ENCODE assay signal across 8 cellular contexts in genomic region chr7:19116121-19117080, GRCh38. TPM values are rescaled to one million over a fixed set of nuclear protein-coding genes. Genes with fewer than 3 reads are reported as not detected.
DNase-seq lines count a peak whose midpoint lies in the region; ATAC-seq and TF ChIP-seq lines count a peak whose summit lies in the region.

No MANE protein-coding gene starts in this region.

- H3K4me1 ChIP-seq in gastrocnemius medialis, result peaks cover 0 to 15% of the 10 kb centered on the region in 2 donors

- H3K9me3 Mint-ChIP-seq in activated B cell treated with CpG ODN at 0.5 μM for 24 hours, result no peaks in the 10 kb centered on the region

- H3K27me3 ChIP-seq in gastrocnemius medialis, result peaks cover 75 to 93% (median 90%) of the 10 kb centered on the region in 3 donors

- H3K36me3 ChIP-seq in gastrocnemius medialis, result no peaks in the 10 kb centered on the region

- H3K27me3 Mint-ChIP-seq in activated B cell treated with CpG ODN at 0.5 μM for 24 hours, result peaks cover 55% of the 10 kb centered on the region

- H3K4me3 ChIP-seq in gastrocnemius medialis, result peak overlapping the region; percentile 37 to 65 (median 47)

- H3K27ac Mint-ChIP-seq in activated B cell treated with CpG ODN at 0.5 μM for 24 hours, result no peak overlapping the region

- no peak for TF ChIP-seq POLR2A in gastrocnemius medialis (IDR thresholded peaks at IDR 0.05)

- peaks cover 16% of the 10 kb centered on the region for H3K4me1 Mint-ChIP-seq in activated B cell treated with CpG ODN at 0.5 μM for 24 hours

- no peaks in the 10 kb centered on the region for H3K9me3 ChIP-seq in gastrocnemius medialis

- H3K27ac ChIP-seq in gastrocnemius medialis, result no peak overlapping the region

- intact Hi-C loops in activated B cell treated with CpG ODN at 0.5 μM for 24 hours (cut with micrococcal nuclease) (loop anchor here (1.0 to 10.0 kb wide), 3 partner anchors 9 to 1671 kb away; partner anchors contain the start of gene SP8), left cardiac atrium (cut with DNase I) (no loop called here), gastrocnemius medialis (cut with DNase I; ENCODE audit: low total_unique reads) (loop anchor here (5.0 kb wide), 1 partner anchor 506 kb away; no protein-coding TSS in a partner anchor)

- in situ Hi-C loops in gastrocnemius medialis (cut with MboI; ENCODE audit: low sequenced_read_pairs in 4 of 4), result no loop called here

- CTCF ChIA-PET in activated B cell treated with CpG ODN at 0.5 μM for 24 hours (lab: Charles Lee), result no interaction called here

- DNase-seq in HS-27A (ENCODE audit: low read depth) (peak; percentile 45), activated B cell treated with CpG ODN at 0.5 μM for 24 hours (no peak), left cardiac atrium (peak; percentile 32), gastrocnemius medialis (no peak), GOT3 (lab: John Stamatoyannopoulos, UW) (no peak), globus pallidus (ENCODE audit: low spot score) (no peak)

- H3K4me3 Mint-ChIP-seq in activated B cell treated with CpG ODN at 0.5 μM for 24 hours, result peak overlapping the region; percentile 67

- no peaks in the 10 kb centered on the region for H3K36me3 Mint-ChIP-seq in activated B cell treated with CpG ODN at 0.5 μM for 24 hours (ENCODE audit: low read depth)

- POLR2A ChIA-PET in activated B cell treated with CpG ODN at 0.5 μM for 24 hours (lab: Charles Lee), result no interaction called here

- ATAC-seq in GM18498 (IDR thresholded peaks at IDR 0.05; ENCODE audit: unreplicated experiment), result peak; percentile 40
- ATAC-seq in activated B cell treated with CpG ODN at 0.5 μM for 24 hours (ENCODE audit: low read depth), result no peak
- peak in 1 of 2 donors; percentile 20 for ATAC-seq in left cardiac atrium
- peak in 1 of 2 donors; percentile 43 for ATAC-seq in gastrocnemius medialis
- no peak for ATAC-seq in HG03280 (IDR thresholded peaks at IDR 0.05; ENCODE audit: unreplicated experiment)

- TF ChIP-seq CTCF in activated B cell treated with CpG ODN at 0.5 μM for 24 hours (IDR thresholded peaks at IDR 0.05), result no peak
- no peak for TF ChIP-seq CTCF in gastrocnemius medialis (IDR thresholded peaks at IDR 0.05 in 4 of 5, conservative IDR thresholded peaks at IDR 0.05 in 1 of 5)

RNA-seq across cellular contexts. Expression of gene TWIST1, which starts 1.0 kb away (rescaled TPM):
- total RNA-seq in activated B cell treated with CpG ODN at 0.5 μM for 24 hours, result not detected in 2 replicates
- total RNA-seq in left cardiac atrium, result 1 to 10 TPM; 3.2 to 5.4 TPM
- 1 to 10 TPM in 1 of 4 donors, not detected in 3; 1.9 TPM for total RNA-seq in gastrocnemius medialis

RNA-seq across cellular contexts. Expression of gene FERD3L, which starts 28.8 kb away (rescaled TPM):
- not detected in 2 replicates for total RNA-seq in activated B cell treated with CpG ODN at 0.5 μM for 24 hours
- total RNA-seq in left cardiac atrium, result not detected
- total RNA-seq in gastrocnemius medialis, result not detected

Comparison
In these comparisons a context has a peak if more than half of its experiments do, and no peak if none do; other contexts are left out.
1. DNase-seq: peak in HS-27A (single experiment) and left cardiac atrium (single experiment); none in activated B cell treated with CpG ODN at 0.5 μM for 24 hours (single experiment), gastrocnemius medialis (0 of 2), GOT3 (single experiment) and globus pallidus (single experiment).
2. intact Hi-C loops: an anchor here in activated B cell treated with CpG ODN at 0.5 μM for 24 hours (1.0 to 10.0 kb wide) and gastrocnemius medialis (5.0 kb wide); none called in left cardiac atrium.